ENCODE assay signal across 8 cellular contexts in genomic region chr11:44309483-44310197, GRCh38.
A peak's percentile ranks its signal among the peaks of the same experiment; 100 is the strongest.
DNase-seq lines count a peak whose midpoint lies in the region; ATAC-seq, FAIRE-seq and TF ChIP-seq lines count a peak whose summit lies in the region.

TSS of gene ALX4 (minus strand) at chr11:44310139. CDS start at chr11:44310062, 77 bp downstream.

- no peak for TF ChIP-seq CTCF in GM10266 (IDR thresholded peaks at IDR 0.05; ENCODE audit: control insufficient read depth, insufficient read depth, low read depth, missing control alignments)

- H3K9me3 Mint-ChIP-seq in activated naive CD4-positive, alpha-beta T cell treated with anti-CD3 and anti-CD28 coated beads, Interleukin-2, amount 10 ng/mL, durations not matched to agents 7 days and 5 days, result no peaks in the 10 kb centered on the region

- H3K27ac ChIP-seq in stomach smooth muscle (ENCODE audit: low read length), result no peak within 1 kb of the TSS

- H3K36me3 Mint-ChIP-seq in activated naive CD4-positive, alpha-beta T cell treated with anti-CD3 and anti-CD28 coated beads, Interleukin-2, amount 10 ng/mL, durations not matched to agents 7 days and 5 days, result peaks cover 1% of the 10 kb centered on the region

- H3K27me3 Mint-ChIP-seq in activated naive CD4-positive, alpha-beta T cell treated with anti-CD3 and anti-CD28 coated beads, Interleukin-2, amount 10 ng/mL, durations not matched to agents 7 days and 5 days, result peaks cover 100% of the 10 kb centered on the region

- peak; percentile 69 for DNase-seq in AG20443 (ENCODE audit: low spot score)
- peak; percentile 60 for DNase-seq in HTR-8/SVneo (ENCODE audit: insufficient read length, low spot score)
- DNase-seq in activated naive CD4-positive, alpha-beta T cell treated with anti-CD3 and anti-CD28 coated beads, Interleukin-2, amount 10 ng/mL, durations not matched to agents 7 days and 5 days, result peak; percentile 41
- no peak for DNase-seq in GM10266 (ENCODE audit: extremely low spot score)
- no peak for DNase-seq in GM19238 (ENCODE audit: insufficient read length, low spot score)

- H3K4me3 Mint-ChIP-seq in activated naive CD4-positive, alpha-beta T cell treated with anti-CD3 and anti-CD28 coated beads, Interleukin-2, amount 10 ng/mL, durations not matched to agents 7 days and 5 days, result peak within 1 kb of the TSS; percentile 28

- H3K27ac Mint-ChIP-seq in activated naive CD4-positive, alpha-beta T cell treated with anti-CD3 and anti-CD28 coated beads, Interleukin-2, amount 10 ng/mL, durations not matched to agents 7 days and 5 days, result peak within 1 kb of the TSS; percentile 28

- H3K4me3 ChIP-seq in iPS-18c (ENCODE audit: insufficient read depth, low read depth, low read length) (peak within 1 kb of the TSS; percentile 36; the same call in 1 of the 2 replicates), stomach smooth muscle (ENCODE audit: low read length in 2 of 2) (peak within 1 kb of the TSS; percentile 43 to 64)

- H3K9ac ChIP-seq in stomach smooth muscle (ENCODE audit: low read length in 2 of 2), result no peak within 1 kb of the TSS

- H3K9me3 ChIP-seq in iPS-18c (ENCODE audit: control insufficient read depth, insufficient read depth, low read length), result peaks cover 11% of the 10 kb centered on the region
- H3K9me3 ChIP-seq in stomach smooth muscle (ENCODE audit: control insufficient read depth in 2 of 2, low read length in 2 of 2), result no peaks in the 10 kb centered on the region

- H3K36me3 ChIP-seq in stomach smooth muscle (ENCODE audit: control insufficient read depth in 2 of 2, insufficient read depth in 2 of 2, low read length in 2 of 2), result no peaks in the 10 kb centered on the region

- H3K4me1 Mint-ChIP-seq in activated naive CD4-positive, alpha-beta T cell treated with anti-CD3 and anti-CD28 coated beads, Interleukin-2, amount 10 ng/mL, durations not matched to agents 7 days and 5 days, result peaks cover 29% of the 10 kb centered on the region

- no peak for ATAC-seq in HG02884 (IDR thresholded peaks at IDR 0.05; ENCODE audit: unreplicated experiment)

- FAIRE-seq in HTR-8/SVneo (lab: Jason Lieb, UNC), result peak; percentile 72

- H3K27me3 ChIP-seq in stomach smooth muscle (ENCODE audit: control insufficient read depth in 1 of 2, insufficient read depth in 2 of 2, low read length in 2 of 2), result peaks cover 83 to 97% of the 10 kb centered on the region in 2 donors

- peaks cover 33% of the 10 kb centered on the region for H3K4me1 ChIP-seq in stomach smooth muscle (ENCODE audit: control insufficient read depth, insufficient read depth, low read length)

- CTCF ChIA-PET in activated naive CD4-positive, alpha-beta T cell treated with anti-CD3 and anti-CD28 coated beads, Interleukin-2, amount 10 ng/mL, durations not matched to agents 7 days and 5 days (lab: Charles Lee), result no interaction called here

Comparison
In these comparisons a context has a peak if more than half of its experiments do, and no peak if none do; other contexts are left out.
1. DNase-seq: peak in AG20443 (single experiment), HTR-8/SVneo (single experiment) and activated naive CD4-positive, alpha-beta T cell treated with anti-CD3 and anti-CD28 coated beads, Interleukin-2, amount 10 ng/mL, durations not matched to agents 7 days and 5 days (single experiment); none in GM10266 (single experiment) and GM19238 (single experiment).